In the genomic region with DNA sequence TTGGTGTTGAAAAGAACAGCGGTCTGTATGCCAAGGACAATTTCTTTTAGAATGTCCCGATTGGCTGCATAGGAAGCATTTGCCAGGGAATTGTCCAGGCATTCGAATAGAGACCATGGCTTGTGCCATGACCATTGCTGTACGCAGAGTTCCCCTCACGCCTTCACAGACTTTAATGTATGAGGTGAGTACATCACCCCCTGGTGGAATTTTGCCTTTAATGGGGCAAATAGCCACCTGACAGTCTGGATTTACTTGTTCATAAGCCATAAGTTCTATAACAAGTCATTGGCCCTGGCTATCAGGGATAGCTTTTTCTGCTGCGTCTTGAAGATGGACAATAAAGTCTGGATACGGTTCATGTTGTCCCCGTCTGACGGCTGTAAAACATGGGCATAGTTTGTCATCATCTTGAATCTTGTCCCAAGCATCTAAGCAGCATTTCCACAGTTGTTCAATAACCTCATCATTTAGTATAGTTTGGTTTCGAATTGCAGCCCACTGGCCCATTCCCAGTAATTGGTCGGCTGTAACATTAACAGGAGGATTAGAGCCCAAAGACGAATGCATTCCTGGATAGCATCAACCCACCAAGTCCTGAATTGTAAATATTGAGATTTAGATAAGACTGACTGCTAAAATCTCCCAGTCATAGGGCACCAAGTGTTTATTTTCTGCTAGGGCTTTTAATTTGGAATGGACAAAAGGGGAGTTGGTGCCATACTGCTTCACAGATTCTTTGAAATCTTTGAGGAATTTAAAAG, we compare ENCODE assay signal across 1 cellular context.
TF ChIP-seq lines count a peak whose summit lies in the region.

No MANE protein-coding gene starts in this region.

TF ChIP-seq in Ishikawa, 13 proteins besides CTCF, POLR2A, EP300 and RAD21 (continued from another document):
- TF ChIP-seq, protein P1, sequence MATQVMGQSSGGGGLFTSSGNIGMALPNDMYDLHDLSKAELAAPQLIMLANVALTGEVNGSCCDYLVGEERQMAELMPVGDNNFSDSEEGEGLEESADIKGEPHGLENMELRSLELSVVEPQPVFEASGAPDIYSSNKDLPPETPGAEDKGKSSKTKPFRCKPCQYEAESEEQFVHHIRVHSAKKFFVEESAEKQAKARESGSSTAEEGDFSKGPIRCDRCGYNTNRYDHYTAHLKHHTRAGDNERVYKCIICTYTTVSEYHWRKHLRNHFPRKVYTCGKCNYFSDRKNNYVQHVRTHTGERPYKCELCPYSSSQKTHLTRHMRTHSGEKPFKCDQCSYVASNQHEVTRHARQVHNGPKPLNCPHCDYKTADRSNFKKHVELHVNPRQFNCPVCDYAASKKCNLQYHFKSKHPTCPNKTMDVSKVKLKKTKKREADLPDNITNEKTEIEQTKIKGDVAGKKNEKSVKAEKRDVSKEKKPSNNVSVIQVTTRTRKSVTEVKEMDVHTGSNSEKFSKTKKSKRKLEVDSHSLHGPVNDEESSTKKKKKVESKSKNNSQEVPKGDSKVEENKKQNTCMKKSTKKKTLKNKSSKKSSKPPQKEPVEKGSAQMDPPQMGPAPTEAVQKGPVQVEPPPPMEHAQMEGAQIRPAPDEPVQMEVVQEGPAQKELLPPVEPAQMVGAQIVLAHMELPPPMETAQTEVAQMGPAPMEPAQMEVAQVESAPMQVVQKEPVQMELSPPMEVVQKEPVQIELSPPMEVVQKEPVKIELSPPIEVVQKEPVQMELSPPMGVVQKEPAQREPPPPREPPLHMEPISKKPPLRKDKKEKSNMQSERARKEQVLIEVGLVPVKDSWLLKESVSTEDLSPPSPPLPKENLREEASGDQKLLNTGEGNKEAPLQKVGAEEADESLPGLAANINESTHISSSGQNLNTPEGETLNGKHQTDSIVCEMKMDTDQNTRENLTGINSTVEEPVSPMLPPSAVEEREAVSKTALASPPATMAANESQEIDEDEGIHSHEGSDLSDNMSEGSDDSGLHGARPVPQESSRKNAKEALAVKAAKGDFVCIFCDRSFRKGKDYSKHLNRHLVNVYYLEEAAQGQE (IDR thresholded peaks at IDR 0.05; ENCODE audit: low read depth), result no peak
TF ChIP-seq in Ishikawa: peak in this region for 0.
